9 cellular contexts compared by ENCODE assay signal in genomic region chr6:88641178-88641903, GRCh38.
A peak's percentile ranks its signal among the peaks of the same experiment; 100 is the strongest.
DNase-seq lines count a peak whose midpoint lies in the region; ATAC-seq lines count a peak whose summit lies in the region.
"Had no signal": no experiment of that assay in that cellular context is flagged by ENCODE, and none has a peak within 500 bp of the region (broad histone marks: within the 10 kb centered on the region; RNA-seq: fewer than 3 reads in every experiment).

No MANE protein-coding gene starts in this region.

- ATAC-seq in GM19397 (IDR thresholded peaks at IDR 0.05; ENCODE audit: unreplicated experiment) (peak; percentile 89), HG03064 (IDR thresholded peaks at IDR 0.05; ENCODE audit: low read depth, unreplicated experiment) (peak; percentile 94), sciatic nerve (no peak)
- ATAC-seq: Right ventricle myocardium inferior had no signal

- intact Hi-C loops in sciatic nerve (cut with DNase I): no loop called here

- H3K4me3 ChIP-seq in GM08714 (ENCODE audit: low read length): peak overlapping the region; percentile 26; the same call in 1 of the 2 replicates

- DNase-seq in amniotic epithelial cell (ENCODE audit: low read depth) (peak; percentile 22), cerebellar cortex (ENCODE audit: low spot score) (no peak), hepatic stellate cell (ENCODE audit: low spot score) (no peak), SIG-M5 (lab: John Stamatoyannopoulos, UW) (no peak), sciatic nerve (ENCODE audit: low spot score) (no peak)
